In the genomic region with DNA sequence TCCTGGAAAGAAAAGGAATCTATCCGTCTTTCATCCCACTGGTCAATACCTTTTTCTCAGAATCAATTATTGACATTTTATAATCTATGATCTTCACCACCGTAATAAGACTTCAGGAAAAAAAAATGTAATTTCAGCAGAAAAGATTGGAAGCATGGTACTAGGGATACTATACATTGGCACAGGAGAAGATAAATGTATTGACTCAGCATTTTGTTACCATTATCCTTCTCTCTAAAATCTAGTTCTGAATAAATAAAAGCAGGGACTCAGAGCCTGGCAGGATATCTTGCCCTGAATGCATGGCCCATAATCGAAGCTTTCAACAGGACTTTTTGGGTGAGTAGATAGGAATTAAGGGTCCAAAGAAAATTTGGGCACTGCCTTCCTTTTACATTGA, we compare ENCODE assay signal across 25 cellular contexts.
"Had no signal": no experiment of that assay in that cellular context is flagged by ENCODE, and none has a peak within 500 bp of the region (broad histone marks: within the 10 kb centered on the region; RNA-seq: fewer than 3 reads in every experiment).

No MANE protein-coding gene starts in this region.

- H3K4me1 ChIP-seq: left ventricle myocardium inferior, right atrium auricular region, stomach, testis, thyroid gland, transverse colon, upper lobe of left lung, vagina had no signal

- H3K4me1 Mint-ChIP-seq: naive thymus-derived CD4-positive, alpha-beta T cell; stimulated activated naive B cell treated with anti-CD40 and anti-IgM and Interleukin-4, amounts not matched to agents 10 μg/mL and 1 μg/mL and 100 μg/mL, for 72 hours had no signal

- ATAC-seq: mucosa of descending colon; naive thymus-derived CD4-positive, alpha-beta T cell; natural killer cell treated with Interleukin-12 subunit alpha and Interleukin-12 subunit beta and Interleukin-15 and Interleukin-18, amount 100 ng/mL, for 72 hours; sciatic nerve; stimulated activated naive B cell treated with anti-CD40 and anti-IgM and Interleukin-4, amounts not matched to agents 10 μg/mL and 1 μg/mL and 100 μg/mL, for 72 hours; stimulated activated naive CD8-positive, alpha-beta T cell treated with anti-CD3 and anti-CD28 coated beads, Interleukin-15, Interleukin-2, amounts not matched to agents 100 U/mL and 50 U/mL, for 24 hours had no signal

- H3K27me3 ChIP-seq: ovary, right atrium auricular region, stomach, testis, thyroid gland, transverse colon, upper lobe of left lung, vagina had no signal

- H3K27ac ChIP-seq: left ventricle myocardium inferior, ovary, right atrium auricular region, skin epidermis, stomach, testis, thyroid gland, transverse colon, upper lobe of left lung, vagina had no signal

- H3K27ac Mint-ChIP-seq: naive thymus-derived CD4-positive, alpha-beta T cell; natural killer cell treated with Interleukin-12 subunit alpha and Interleukin-12 subunit beta and Interleukin-15 and Interleukin-18, amount 100 ng/mL, for 72 hours; progenitor cell of endocrine pancreas; stimulated activated naive B cell treated with anti-CD40 and anti-IgM and Interleukin-4, amounts not matched to agents 10 μg/mL and 1 μg/mL and 100 μg/mL, for 72 hours had no signal

- H3K4me3 ChIP-seq: left ventricle myocardium inferior, lung, mucosa of descending colon, ovary, right atrium auricular region, skin epidermis, stomach, testis, thyroid gland, transverse colon, upper lobe of left lung, vagina had no signal

- H3K9me3 Mint-ChIP-seq: stimulated activated naive B cell treated with anti-CD40 and anti-IgM and Interleukin-4, amounts not matched to agents 10 μg/mL and 1 μg/mL and 100 μg/mL, for 72 hours had no signal

- H3K27me3 Mint-ChIP-seq: naive thymus-derived CD4-positive, alpha-beta T cell; natural killer cell treated with Interleukin-12 subunit alpha and Interleukin-12 subunit beta and Interleukin-15 and Interleukin-18, amount 100 ng/mL, for 72 hours; progenitor cell of endocrine pancreas; stimulated activated naive B cell treated with anti-CD40 and anti-IgM and Interleukin-4, amounts not matched to agents 10 μg/mL and 1 μg/mL and 100 μg/mL, for 72 hours had no signal

- H3K36me3 Mint-ChIP-seq: naive thymus-derived CD4-positive, alpha-beta T cell; natural killer cell treated with Interleukin-12 subunit alpha and Interleukin-12 subunit beta and Interleukin-15 and Interleukin-18, amount 100 ng/mL, for 72 hours; stimulated activated naive B cell treated with anti-CD40 and anti-IgM and Interleukin-4, amounts not matched to agents 10 μg/mL and 1 μg/mL and 100 μg/mL, for 72 hours had no signal

- H3K36me3 ChIP-seq: left ventricle myocardium inferior, ovary, right atrium auricular region, stomach, thyroid gland, transverse colon, upper lobe of left lung, vagina had no signal

- H3K9me3 ChIP-seq: left ventricle myocardium inferior, mucosa of descending colon, ovary, right atrium auricular region, stomach, testis, thyroid gland, transverse colon, vagina had no signal

- DNase-seq: islet precursor cell; left ventricle myocardium inferior; mesendoderm; midbrain; mucosa of descending colon; naive thymus-derived CD4-positive, alpha-beta T cell; ovary; stimulated activated CD4-positive, alpha-beta T cell treated with anti-CD3 and anti-CD28 coated beads, Interleukin-12 subunit alpha, Interleukin-12 subunit beta, amount 100 ng/mL, for 4 hours; stimulated activated CD4-positive, alpha-beta T cell treated with anti-CD3 and anti-CD28 coated beads, Interleukin-15, amount 100 ng/mL, for 24 hours; stimulated activated CD4-positive, alpha-beta T cell treated with anti-CD3 and anti-CD28 coated beads, Interleukin-2, amount 100 ng/mL, for 24 hours; stimulated activated CD4-positive, alpha-beta T cell treated with anti-CD3 and anti-CD28 coated beads, Interleukin-4, amount 100 ng/mL, for 1 hour; stimulated activated naive B cell treated with anti-CD40 and anti-IgM and Interleukin-4, amounts not matched to agents 10 μg/mL and 1 μg/mL and 100 μg/mL, for 72 hours; stimulated activated naive CD8-positive, alpha-beta T cell treated with anti-CD3 and anti-CD28 coated beads, Interleukin-15, Interleukin-2, amounts not matched to agents 100 U/mL and 50 U/mL, for 24 hours; stomach; testis; thyroid gland; transverse colon; upper lobe of left lung had no signal

- H3K4me3 Mint-ChIP-seq: naive thymus-derived CD4-positive, alpha-beta T cell; natural killer cell treated with Interleukin-12 subunit alpha and Interleukin-12 subunit beta and Interleukin-15 and Interleukin-18, amount 100 ng/mL, for 72 hours; stimulated activated naive B cell treated with anti-CD40 and anti-IgM and Interleukin-4, amounts not matched to agents 10 μg/mL and 1 μg/mL and 100 μg/mL, for 72 hours had no signal
